1 cellular context compared by ENCODE assay signal in the genomic region with DNA sequence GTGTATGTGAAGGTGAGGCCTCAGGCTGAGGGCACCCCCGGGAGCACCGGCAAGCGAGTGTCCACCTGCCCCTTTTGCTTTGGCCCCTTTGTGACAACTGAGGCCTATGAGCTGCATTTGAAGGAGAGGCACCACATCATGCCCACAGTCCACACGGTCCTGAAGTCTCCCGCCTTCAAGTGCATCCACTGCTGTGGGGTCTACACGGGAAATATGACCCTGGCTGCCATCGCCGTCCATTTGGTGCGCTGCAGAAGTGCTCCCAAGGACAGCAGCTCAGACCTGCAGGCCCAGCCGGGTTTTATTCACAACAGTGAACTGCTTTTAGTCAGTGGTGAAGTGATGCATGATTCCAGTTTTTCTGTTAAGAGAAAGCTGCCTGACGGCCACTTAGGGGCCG.
TF ChIP-seq lines count a peak whose summit lies in the region.

No MANE protein-coding gene starts in this region.

TF ChIP-seq in HepG2, 621 proteins besides CTCF, POLR2A, EP300 and RAD21:
- TF ChIP-seq ZNF335 (CRISPR knock-in tag; IDR thresholded peaks at IDR 0.05) (no peak), KLF16 (CRISPR knock-in tag; IDR thresholded peaks at IDR 0.05) (no peak), RBM22 (optimal IDR thresholded peaks at IDR 0.05; ENCODE audit: low read length) (peak; percentile 63)
